In the genomic region with DNA sequence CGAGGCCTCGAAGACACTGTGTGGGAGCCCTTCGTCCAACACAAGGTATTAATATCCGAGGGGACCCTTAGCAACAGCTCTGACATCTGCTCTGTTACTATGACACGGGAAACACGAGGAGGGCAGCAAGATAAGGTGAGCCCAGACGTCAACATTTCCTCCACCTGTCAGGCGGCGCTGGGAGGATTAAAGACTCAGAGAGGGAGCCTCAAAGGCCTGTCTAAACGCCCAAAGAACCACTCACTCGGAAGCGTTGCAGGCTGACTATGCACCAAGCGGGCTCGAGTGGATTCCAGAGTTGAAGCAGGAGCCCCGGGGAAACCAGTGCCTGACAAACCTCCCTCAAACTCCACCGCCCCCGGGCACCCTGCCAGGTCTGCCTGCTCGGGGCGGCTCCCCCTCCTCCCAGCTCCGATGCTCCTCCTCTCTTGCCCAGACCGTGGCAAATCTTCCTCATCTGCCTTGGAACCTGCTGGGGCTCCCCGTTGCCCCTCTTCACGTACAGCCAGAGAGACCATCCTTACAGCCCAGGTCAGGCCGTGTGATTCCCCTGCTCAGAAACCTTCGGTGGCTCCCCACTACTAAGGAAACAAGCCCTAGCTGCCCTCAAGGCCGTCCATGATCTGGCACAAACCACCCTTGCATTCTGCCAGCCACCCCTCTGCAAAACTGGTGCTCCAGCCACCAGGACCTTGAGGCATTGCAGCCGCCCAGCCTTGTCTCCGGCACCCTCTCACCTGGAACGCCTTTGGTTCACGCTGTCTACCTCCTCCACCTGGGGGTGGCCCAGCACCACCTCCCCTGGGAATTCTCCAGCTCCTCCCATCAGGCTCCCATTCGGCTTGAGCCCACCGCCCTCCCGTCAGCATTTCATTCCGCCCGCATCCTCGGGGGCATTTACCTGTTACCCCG, we compare ENCODE assay signal across 8 cellular contexts. TPM values are rescaled to one million over a fixed set of nuclear protein-coding genes. Genes with fewer than 3 reads are reported as not detected.
DNase-seq lines count a peak whose midpoint lies in the region; ATAC-seq, FAIRE-seq and TF ChIP-seq lines count a peak whose summit lies in the region.

No MANE protein-coding gene starts in this region.

- 24 to 25% methylated on average over 36 to 37 of the region's 37 CpGs for WGBS in pancreas, 2 donors

- no peaks in the 10 kb centered on the region for H3K36me3 ChIP-seq in pancreas

- H3K9me3 ChIP-seq in pancreas, result no peaks in the 10 kb centered on the region

- DNase-seq in COLO668 (lab: John Stamatoyannopoulos, UW; ENCODE audit: unreplicated experiment) (peak; percentile 77), NCI-H2171 (lab: John Stamatoyannopoulos, UW) (peak; percentile 80), pancreas (peak; percentile 78 to 94 (median 88)), superior temporal gyrus (ENCODE audit: extremely low spot score) (no peak), SW480 (ENCODE audit: low spot score) (no peak), glomerular visceral epithelial cell (ENCODE audit: extremely low spot score) (no peak)
- DNase-seq in effector CD8-positive, alpha-beta T cell (lab: John Stamatoyannopoulos, UW), result peak; percentile 37

- no peaks in the 10 kb centered on the region for H3K27me3 ChIP-seq in pancreas

- peaks cover 21 to 38% (median 37%) of the 10 kb centered on the region in 3 donors for H3K4me1 ChIP-seq in pancreas

- peak overlapping the region; percentile 95 to 97 (median 96) for H3K27ac ChIP-seq in pancreas

- peak overlapping the region in 3 of 4 donors; percentile 21 to 40 (median 35) for H3K4me3 ChIP-seq in pancreas

- FAIRE-seq in pancreas (lab: Jason Lieb, UNC), result no peak

- intact Hi-C loops in pancreas (cut with DNase I), result no loop called here

- ATAC-seq in pancreas (peak; percentile 7 to 17 (median 12)), GM18907 (IDR thresholded peaks at IDR 0.05; ENCODE audit: unreplicated experiment) (no peak)

- no peak for TF ChIP-seq CTCF in pancreas (IDR thresholded peaks at IDR 0.05)

RNA-seq across cellular contexts. Expression of a gene that starts 16.2 kb away (rescaled TPM):
- total RNA-seq in pancreas, result 10 to 100 TPM; 45.1 to 89.1 (median 61.7) TPM
- polyA plus RNA-seq in pancreas, result 10 to 100 TPM; 43.4 to 46.5 TPM

Comparison
In these comparisons a context has a peak if more than half of its experiments do, and no peak if none do; other contexts are left out.
1. DNase-seq: peak in COLO668 (single experiment), NCI-H2171 (single experiment), effector CD8-positive, alpha-beta T cell (single experiment) and pancreas (6 of 6); none in superior temporal gyrus (single experiment), SW480 (single experiment) and glomerular visceral epithelial cell (single experiment).